ENCODE assay signal across 11 cellular contexts in genomic region chr4:83993774-83994173, GRCh38.
DNase-seq lines count a peak whose midpoint lies in the region; ATAC-seq and TF ChIP-seq lines count a peak whose summit lies in the region.
"Had no signal": no experiment of that assay in that cellular context is flagged by ENCODE, and none has a peak within 500 bp of the region (broad histone marks: within the 10 kb centered on the region; RNA-seq: fewer than 3 reads in every experiment).

No MANE protein-coding gene starts in this region.

- POLR2A ChIA-PET in WTC11 (lab: Charles Lee) = no interaction called here

- CTCF ChIA-PET in WTC11 (lab: Charles Lee) = interaction anchor here (0.6 to 1.4 kb wide), 18 partner anchors 10 to 489 kb away, joined by 3 to 7 read pairs (median 4); no protein-coding TSS in a partner anchor
- CTCF ChIA-PET in activated CD8-positive, alpha-beta memory T cell treated with anti-CD3 and anti-CD28 coated beads, Interleukin-2, amount 10 ng/mL, durations not matched to agents 7 days and 5 days (lab: Charles Lee) = no interaction called here

- no peak overlapping the region for H3K4me3 Mint-ChIP-seq in WTC11
- no peak overlapping the region for H3K4me3 Mint-ChIP-seq in nephron progenitor cell
- H3K4me3 Mint-ChIP-seq in activated CD8-positive, alpha-beta memory T cell treated with anti-CD3 and anti-CD28 coated beads, Interleukin-2, amount 10 ng/mL, durations not matched to agents 7 days and 5 days = no peak overlapping the region

- no peaks in the 10 kb centered on the region for H3K36me3 Mint-ChIP-seq in WTC11
- H3K36me3 Mint-ChIP-seq in nephron progenitor cell (ENCODE audit: low read depth) = no peaks in the 10 kb centered on the region
- no peaks in the 10 kb centered on the region for H3K36me3 Mint-ChIP-seq in activated CD8-positive, alpha-beta memory T cell treated with anti-CD3 and anti-CD28 coated beads, Interleukin-2, amount 10 ng/mL, durations not matched to agents 7 days and 5 days
- H3K36me3 Mint-ChIP-seq: activated naive CD4-positive, alpha-beta T cell treated with anti-CD3 and anti-CD28 coated beads, Interleukin-2, amount 50 U/mL, for 72 hours had no signal

- TF ChIP-seq CTCF in GM12865 (IDR thresholded peaks at IDR 0.05; ENCODE audit: insufficient read depth, low read depth, low read length, missing control alignments) (peak; percentile 19), WTC11 (IDR thresholded peaks at IDR 0.05) (peak; percentile 52; the same call in 1 of the 2 replicates), nephron progenitor cell (IDR thresholded peaks at IDR 0.05) (peak; percentile 11)

- peak; percentile 9 for DNase-seq in GM12865 (ENCODE audit: low read depth)
- DNase-seq in WTC11 (ENCODE audit: low spot score) = peak; percentile 64
- DNase-seq in nephron progenitor cell = peak; percentile 16
- no peak for DNase-seq in activated CD8-positive, alpha-beta memory T cell treated with anti-CD3 and anti-CD28 coated beads, Interleukin-2, amount 10 ng/mL, durations not matched to agents 7 days and 5 days
- DNase-seq in GOT3 (lab: John Stamatoyannopoulos, UW) = no peak
- no peak for DNase-seq in GM19240 (ENCODE audit: insufficient read length, low spot score)
- DNase-seq: Caco-2, T-helper 9 cell had no signal

- H3K4me3 ChIP-seq in GM12865 (ENCODE audit: low read depth, low read length) = no peak overlapping the region
- H3K4me3 ChIP-seq: right atrium auricular region had no signal

- H3K27ac Mint-ChIP-seq in WTC11 = no peak overlapping the region
- no peak overlapping the region for H3K27ac Mint-ChIP-seq in nephron progenitor cell
- H3K27ac Mint-ChIP-seq in activated CD8-positive, alpha-beta memory T cell treated with anti-CD3 and anti-CD28 coated beads, Interleukin-2, amount 10 ng/mL, durations not matched to agents 7 days and 5 days = no peak overlapping the region
- H3K27ac Mint-ChIP-seq: activated naive CD4-positive, alpha-beta T cell treated with anti-CD3 and anti-CD28 coated beads, Interleukin-2, amount 50 U/mL, for 72 hours had no signal

- peaks cover 26% of the 10 kb centered on the region for H3K4me1 Mint-ChIP-seq in WTC11
- no peaks in the 10 kb centered on the region for H3K4me1 Mint-ChIP-seq in nephron progenitor cell
- H3K4me1 Mint-ChIP-seq in activated CD8-positive, alpha-beta memory T cell treated with anti-CD3 and anti-CD28 coated beads, Interleukin-2, amount 10 ng/mL, durations not matched to agents 7 days and 5 days = no peaks in the 10 kb centered on the region

- peak; percentile 51 for ATAC-seq in HG03354 (IDR thresholded peaks at IDR 0.05; ENCODE audit: poor library complexity, severe bottlenecking, unreplicated experiment)
- peak; percentile 95 for ATAC-seq in WTC11
- ATAC-seq in activated CD8-positive, alpha-beta memory T cell treated with anti-CD3 and anti-CD28 coated beads, Interleukin-2, amount 10 ng/mL, durations not matched to agents 7 days and 5 days = no peak
- ATAC-seq: activated naive CD4-positive, alpha-beta T cell treated with anti-CD3 and anti-CD28 coated beads, Interleukin-2, amount 50 U/mL, for 72 hours had no signal

- H3K9me3 Mint-ChIP-seq in WTC11 = no peaks in the 10 kb centered on the region
- H3K9me3 Mint-ChIP-seq in nephron progenitor cell = peaks cover 5% of the 10 kb centered on the region
- H3K9me3 Mint-ChIP-seq in activated CD8-positive, alpha-beta memory T cell treated with anti-CD3 and anti-CD28 coated beads, Interleukin-2, amount 10 ng/mL, durations not matched to agents 7 days and 5 days (ENCODE audit: low read depth) = no peaks in the 10 kb centered on the region

- H3K27me3 Mint-ChIP-seq in WTC11 (ENCODE audit: low read depth) = no peaks in the 10 kb centered on the region
- H3K27me3 Mint-ChIP-seq in nephron progenitor cell (ENCODE audit: low read depth, poor library complexity) = peaks cover 5% of the 10 kb centered on the region
- no peaks in the 10 kb centered on the region for H3K27me3 Mint-ChIP-seq in activated CD8-positive, alpha-beta memory T cell treated with anti-CD3 and anti-CD28 coated beads, Interleukin-2, amount 10 ng/mL, durations not matched to agents 7 days and 5 days

TF ChIP-seq in WTC11, 78 proteins besides CTCF, POLR2A, EP300 and RAD21 (continues in another document):
- TF ChIP-seq OVOL2 (CRISPR knock-in tag; IDR thresholded peaks at IDR 0.05; ENCODE audit: borderline replicate concordance) = no peak
- TF ChIP-seq MLX (CRISPR knock-in tag; IDR thresholded peaks at IDR 0.05) = no peak
- no peak for TF ChIP-seq PRRX2 (CRISPR knock-in tag; IDR thresholded peaks at IDR 0.05)
- no peak for TF ChIP-seq ZNF532 (CRISPR knock-in tag; IDR thresholded peaks at IDR 0.05; ENCODE audit: borderline replicate concordance)
- TF ChIP-seq ATF3 (CRISPR knock-in tag; conservative IDR thresholded peaks at IDR 0.05) = no peak
- TF ChIP-seq CREB1 (CRISPR knock-in tag; IDR thresholded peaks at IDR 0.05) = no peak
- no peak for TF ChIP-seq ZMAT4 (CRISPR knock-in tag; IDR thresholded peaks at IDR 0.05)
- no peak for TF ChIP-seq JAZF1 (CRISPR knock-in tag; IDR thresholded peaks at IDR 0.05)
- TF ChIP-seq ZNF671 (CRISPR knock-in tag; IDR thresholded peaks at IDR 0.05) = no peak
- TF ChIP-seq E2F4 (CRISPR knock-in tag; IDR thresholded peaks at IDR 0.05; ENCODE audit: borderline replicate concordance, low read depth) = no peak
- TF ChIP-seq NFYB (CRISPR knock-in tag; conservative IDR thresholded peaks at IDR 0.05; ENCODE audit: low read depth) = no peak
- no peak for TF ChIP-seq PREB (CRISPR knock-in tag; IDR thresholded peaks at IDR 0.05; ENCODE audit: borderline replicate concordance)

Comparison
In these comparisons a context has a peak if more than half of its experiments do, and no peak if none do; other contexts are left out.
1. DNase-seq: peak in GM12865 (single experiment), WTC11 (single experiment) and nephron progenitor cell (single experiment); none in activated CD8-positive, alpha-beta memory T cell treated with anti-CD3 and anti-CD28 coated beads, Interleukin-2, amount 10 ng/mL, durations not matched to agents 7 days and 5 days (single experiment), GOT3 (single experiment) and GM19240 (single experiment).
2. Peak in every context shown above with its lines, with median percentiles within 50 percentile points of each other: CTCF ChIP-seq.